Comparison of ENCODE assay signal across 8 cellular contexts in the genomic region with DNA sequence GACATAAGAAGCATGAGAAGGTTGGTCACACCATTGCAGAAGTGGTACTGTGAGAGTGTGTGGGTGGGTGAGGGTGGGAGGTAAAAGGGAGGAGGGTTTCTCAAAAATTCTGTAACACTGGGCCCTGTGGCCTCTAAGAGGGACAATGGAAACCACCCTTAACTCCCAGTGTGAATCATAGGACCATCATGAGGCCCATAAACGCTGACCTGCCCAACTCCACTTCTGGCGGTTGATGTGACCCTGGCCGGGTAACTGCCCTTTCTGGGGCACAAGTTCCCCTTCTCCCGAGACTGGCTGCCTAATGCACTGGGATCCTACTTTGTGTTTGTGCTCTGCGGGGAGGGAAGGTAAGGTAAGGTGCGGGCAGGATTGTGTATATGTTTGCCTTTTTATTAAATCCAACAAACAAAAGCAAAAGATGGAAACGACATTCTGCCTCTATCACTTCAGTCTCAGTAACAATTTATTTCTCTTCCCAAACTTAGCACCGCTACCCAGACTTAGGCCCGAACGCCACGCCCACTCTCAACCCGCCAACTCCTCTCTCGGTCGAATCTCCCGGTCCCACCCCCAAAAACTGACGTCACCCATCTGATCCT. TPM values are rescaled to one million over a fixed set of nuclear protein-coding genes. Genes with fewer than 3 reads are reported as not detected.
DNase-seq lines count a peak whose midpoint lies in the region; ATAC-seq, FAIRE-seq and TF ChIP-seq lines count a peak whose summit lies in the region.

No MANE protein-coding gene starts in this region.

- peak overlapping the region; percentile 96 for H3K9ac ChIP-seq in ES-I3 (ENCODE audit: low read depth, low read length)

- H3K4me3 ChIP-seq in LNCaP clone FGC (ENCODE audit: low read depth, low read length): peak overlapping the region; percentile 97
- peak overlapping the region; percentile 69 to 97 (median 80) for H3K4me3 ChIP-seq in pancreas

- CTCF ChIA-PET in activated naive CD4-positive, alpha-beta T cell treated with anti-CD3 and anti-CD28 coated beads for 36 hours (lab: Charles Lee): interaction anchor here (1.0 to 1.8 kb wide), 2 partner anchors 11 to 61 kb away, joined by 3 to 7 read pairs; no protein-coding TSS in a partner anchor

- intact Hi-C loops in activated naive CD4-positive, alpha-beta T cell treated with anti-CD3 and anti-CD28 coated beads for 36 hours (cut with micrococcal nuclease): no loop called here
- intact Hi-C loops in Right ventricle myocardium inferior (cut with DNase I): no loop called here
- intact Hi-C loops in pancreas (cut with DNase I): no loop called here

- H3K4me1 Mint-ChIP-seq in activated naive CD4-positive, alpha-beta T cell treated with anti-CD3 and anti-CD28 coated beads for 36 hours (ENCODE audit: low read depth): peaks cover 31% of the 10 kb centered on the region
- H3K4me1 Mint-ChIP-seq in type B pancreatic cell (ENCODE audit: unreplicated experiment): peaks cover 24% of the 10 kb centered on the region

- H3K27me3 ChIP-seq in pancreas: no peaks in the 10 kb centered on the region

- H3K9me3 ChIP-seq in ES-I3 (ENCODE audit: control insufficient read depth, insufficient read depth, low read length): no peaks in the 10 kb centered on the region
- no peaks in the 10 kb centered on the region for H3K9me3 ChIP-seq in pancreas

- H3K36me3 Mint-ChIP-seq in activated naive CD4-positive, alpha-beta T cell treated with anti-CD3 and anti-CD28 coated beads for 36 hours (ENCODE audit: low read depth): peaks cover 29% of the 10 kb centered on the region
- H3K36me3 Mint-ChIP-seq in type B pancreatic cell: peaks cover 19% of the 10 kb centered on the region

- H3K36me3 ChIP-seq in ES-I3 (ENCODE audit: insufficient read depth, low read length) (no peaks in the 10 kb centered on the region), pancreas (no peaks in the 10 kb centered on the region)

- TF ChIP-seq POLR2A in H54 (IDR thresholded peaks at IDR 0.05; ENCODE audit: low read depth, low read length): no peak

- H3K4me1 ChIP-seq in ES-I3 (ENCODE audit: insufficient read depth, low read length) (no peaks in the 10 kb centered on the region; the same call in 1 of the 2 replicates), pancreas (peaks cover 10 to 20% (median 13%) of the 10 kb centered on the region in 3 donors)

- FAIRE-seq in H54 (lab: Jason Lieb, UNC) (no peak), pancreas (lab: Jason Lieb, UNC) (no peak)

- peak overlapping the region; percentile 87 to 95 (median 92) for H3K27ac ChIP-seq in pancreas

- no peaks in the 10 kb centered on the region for H3K9me3 Mint-ChIP-seq in activated naive CD4-positive, alpha-beta T cell treated with anti-CD3 and anti-CD28 coated beads for 36 hours
- no peaks in the 10 kb centered on the region for H3K9me3 Mint-ChIP-seq in type B pancreatic cell

- H3K4me3 Mint-ChIP-seq in activated naive CD4-positive, alpha-beta T cell treated with anti-CD3 and anti-CD28 coated beads for 36 hours: peak overlapping the region; percentile 98
- H3K4me3 Mint-ChIP-seq in type B pancreatic cell: peak overlapping the region; percentile 99

- H3K27ac Mint-ChIP-seq in activated naive CD4-positive, alpha-beta T cell treated with anti-CD3 and anti-CD28 coated beads for 36 hours: peak overlapping the region; percentile 95
- H3K27ac Mint-ChIP-seq in type B pancreatic cell: peak overlapping the region; percentile 99

- no peak for TF ChIP-seq CTCF in LNCaP clone FGC (IDR thresholded peaks at IDR 0.05; ENCODE audit: control insufficient read depth, extremely low read depth, insufficient read depth)
- TF ChIP-seq CTCF in pancreas (IDR thresholded peaks at IDR 0.05): no peak
- TF ChIP-seq CTCF in type B pancreatic cell (conservative IDR thresholded peaks at IDR 0.05): no peak

- 1 to 3% methylated on average over 16 of the region's 16 CpGs for WGBS in pancreas, 2 donors

- DNase-seq in H54 (ENCODE audit: insufficient read length, low spot score) (peak; percentile 93), LNCaP clone FGC (ENCODE audit: low read depth) (peak; percentile 84), RPMI8226 (peak; percentile 96), Right ventricle myocardium inferior (ENCODE audit: missing footprints) (peak; percentile 92), pancreas (peak; percentile 84 to 93 (median 90)), type B pancreatic cell (ENCODE audit: extremely low spot score, unreplicated experiment) (no peak)
- peak; percentile 92 for DNase-seq in activated naive CD4-positive, alpha-beta T cell treated with anti-CD3 and anti-CD28 coated beads for 36 hours

- H3K27me3 Mint-ChIP-seq in activated naive CD4-positive, alpha-beta T cell treated with anti-CD3 and anti-CD28 coated beads for 36 hours (ENCODE audit: low read depth): peaks cover 5% of the 10 kb centered on the region
- peaks cover 22% of the 10 kb centered on the region for H3K27me3 Mint-ChIP-seq in type B pancreatic cell

- peak; percentile 78 for ATAC-seq in Right ventricle myocardium inferior
- ATAC-seq in pancreas: peak; percentile 66 to 83 (median 78)

RNA-seq across cellular contexts. Expression of a gene that starts 0.5 kb away (rescaled TPM):
- total RNA-seq in activated naive CD4-positive, alpha-beta T cell treated with anti-CD3 and anti-CD28 coated beads for 36 hours: 10 to 100 TPM; 17.3 to 20.4 TPM
- total RNA-seq in Right ventricle myocardium inferior: 7.0 TPM
- 10 to 100 TPM; 11.5 to 28.5 (median 15.9) TPM for total RNA-seq in pancreas
- polyA plus RNA-seq in pancreas: 10 to 100 TPM; 43.3 to 55.9 TPM
- total RNA-seq in type B pancreatic cell (ENCODE audit: low replicate concordance): 29.3 and 31.1 TPM in 2 replicates

RNA-seq across cellular contexts. Expression of a gene that starts 1.0 kb away (rescaled TPM):
- 1 to 10 TPM; 3.6 to 4.6 TPM for total RNA-seq in activated naive CD4-positive, alpha-beta T cell treated with anti-CD3 and anti-CD28 coated beads for 36 hours
- total RNA-seq in Right ventricle myocardium inferior (1.2 TPM), pancreas (10 to 100 TPM in 5 of 6 donors, 1 to 10 TPM in 1; 9.3 to 20.8 (median 16.0) TPM), type B pancreatic cell (ENCODE audit: low replicate concordance) (5.1 and 6.0 TPM in 2 replicates)
- 1 to 10 TPM; 3.7 to 7.2 TPM for polyA plus RNA-seq in pancreas

RNA-seq across cellular contexts. Expression of a gene that starts 4.5 kb away (rescaled TPM):
- 1 to 10 TPM; 5.4 to 6.1 TPM for total RNA-seq in activated naive CD4-positive, alpha-beta T cell treated with anti-CD3 and anti-CD28 coated beads for 36 hours
- 0.49 TPM for total RNA-seq in Right ventricle myocardium inferior
- 1 to 10 TPM; 2.1 to 5.8 (median 3.8) TPM for total RNA-seq in pancreas
- 1 to 10 TPM; 1.6 to 3.3 TPM for polyA plus RNA-seq in pancreas
- total RNA-seq in type B pancreatic cell (ENCODE audit: low replicate concordance): 1.4 and 2.2 TPM in 2 replicates

RNA-seq across cellular contexts. Expression of a gene that starts 11.2 kb away (rescaled TPM):
- total RNA-seq in activated naive CD4-positive, alpha-beta T cell treated with anti-CD3 and anti-CD28 coated beads for 36 hours: 10 to 100 TPM; 32.8 to 34.3 TPM
- 48.2 TPM for total RNA-seq in Right ventricle myocardium inferior
- 10 to 100 TPM in 4 of 6 donors, 1 to 10 TPM in 2; 7.2 to 14.2 (median 12.1) TPM for total RNA-seq in pancreas
- 10 to 100 TPM; 13.2 to 16.7 TPM for polyA plus RNA-seq in pancreas
- total RNA-seq in type B pancreatic cell (ENCODE audit: low replicate concordance): 30.4 and 33.0 TPM in 2 replicates

RNA-seq across cellular contexts. Expression of a gene that starts 16.5 kb away (rescaled TPM):
- 10 to 100 TPM; 10.4 to 10.8 TPM for total RNA-seq in activated naive CD4-positive, alpha-beta T cell treated with anti-CD3 and anti-CD28 coated beads for 36 hours
- total RNA-seq in Right ventricle myocardium inferior: 14.5 TPM
- 10 to 100 TPM in 1 of 6 donors, 1 to 10 TPM in 5; 6.7 to 11.3 (median 7.6) TPM for total RNA-seq in pancreas
- 10 to 100 TPM; 17.2 to 32.5 TPM for polyA plus RNA-seq in pancreas
- total RNA-seq in type B pancreatic cell (ENCODE audit: low replicate concordance): 15.0 and 20.1 TPM in 2 replicates
